ENCODE assay signal across 34 cellular contexts in genomic region chr1:244006381-244006901, GRCh38.
"Had no signal": no experiment of that assay in that cellular context is flagged by ENCODE, and none has a peak within 500 bp of the region (broad histone marks: within the 10 kb centered on the region; RNA-seq: fewer than 3 reads in every experiment).

No MANE protein-coding gene starts in this region.

- H3K9me3 ChIP-seq: MG63 had no signal

- H3K36me3 ChIP-seq: MG63 had no signal

- H3K4me3 ChIP-seq: MG63 had no signal

- DNase-seq: Karpas-422, Kasumi-1, MG63, MM.1S, MV-4-11, NCI-H1048, NCI-H1092, NCI-H1092 treated with DMSO at 0.1 percent for 48 hours, NCI-H1105, NCI-H1105 treated with DMSO at 0.1 percent for 48 hours, NCI-H1417, NCI-H1417 treated with DMSO at 0.1 percent for 48 hours, NCI-H1436, NCI-H1436 treated with DMSO at 0.1 percent for 48 hours, NCI-H146, NCI-H1694, NCI-H187, NCI-H187 treated with DMSO at 0.1 percent for 48 hours, NCI-H1930, NCI-H2029, NCI-H2029 treated with DMSO at 0.1 percent for 48 hours, NCI-H2081, NCI-H2081 treated with DMSO at 0.1 percent for 48 hours, NCI-H2107, NCI-H2171, NCI-H2171 treated with DMSO at 0.1 percent for 48 hours, NCI-H2227 treated with DMSO at 0.1 percent for 48 hours, NCI-H226, NCI-H345, NCI-H446 treated with DMSO at 0.1 percent for 48 hours, NCI-H510A, NCI-H510A treated with DMSO at 0.1 percent for 48 hours, NCI-H524, NCI-H524 treated with DMSO at 0.1 percent for 48 hours had no signal
